In the genomic region with DNA sequence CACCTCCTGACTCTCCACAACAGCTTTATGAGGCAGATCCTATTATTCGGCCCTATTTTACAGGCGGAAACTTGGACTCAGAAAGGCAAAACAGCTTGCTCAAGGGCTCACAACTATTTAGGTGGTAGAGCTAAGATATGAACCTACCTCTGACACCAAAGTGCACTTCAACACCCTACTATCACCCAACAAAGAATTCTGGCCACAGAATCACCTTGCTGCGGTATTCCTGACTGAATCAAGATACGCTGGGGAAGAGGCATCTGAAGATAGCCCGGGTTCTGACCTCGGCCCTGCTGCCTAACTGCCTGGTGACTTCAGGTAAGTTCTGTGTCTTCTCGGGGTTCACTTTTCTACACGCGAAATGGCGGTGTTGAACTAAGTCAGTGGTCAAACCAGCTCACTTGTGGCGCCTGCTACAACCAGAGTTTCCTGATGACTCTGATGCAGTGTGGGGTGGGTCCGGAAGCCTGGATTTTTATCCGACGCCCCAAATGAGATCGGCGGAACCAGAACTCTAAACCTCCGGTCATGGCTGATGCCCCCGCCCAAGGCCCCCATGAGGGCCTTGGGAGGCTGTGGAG, we compare ENCODE assay signal across 2 cellular contexts.
TF ChIP-seq lines count a peak whose summit lies in the region.

No MANE protein-coding gene starts in this region.

TF ChIP-seq in H1, 55 proteins besides CTCF, POLR2A, EP300 and RAD21:
- TF ChIP-seq EGR1 (IDR thresholded peaks at IDR 0.05; ENCODE audit: borderline replicate concordance, low read depth, low read length): no peak
- TF ChIP-seq, protein P1, sequence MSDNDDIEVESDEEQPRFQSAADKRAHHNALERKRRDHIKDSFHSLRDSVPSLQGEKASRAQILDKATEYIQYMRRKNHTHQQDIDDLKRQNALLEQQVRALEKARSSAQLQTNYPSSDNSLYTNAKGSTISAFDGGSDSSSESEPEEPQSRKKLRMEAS (IDR thresholded peaks at IDR 0.05): no peak
- TF ChIP-seq TAF1 (IDR thresholded peaks at IDR 0.05; ENCODE audit: low read depth, low read length): no peak
TF ChIP-seq in H1: peak in this region for 0.

TF ChIP-seq in HEK293T, 16 proteins besides CTCF, POLR2A, EP300 and RAD21:
- TF ChIP-seq, protein P2, sequence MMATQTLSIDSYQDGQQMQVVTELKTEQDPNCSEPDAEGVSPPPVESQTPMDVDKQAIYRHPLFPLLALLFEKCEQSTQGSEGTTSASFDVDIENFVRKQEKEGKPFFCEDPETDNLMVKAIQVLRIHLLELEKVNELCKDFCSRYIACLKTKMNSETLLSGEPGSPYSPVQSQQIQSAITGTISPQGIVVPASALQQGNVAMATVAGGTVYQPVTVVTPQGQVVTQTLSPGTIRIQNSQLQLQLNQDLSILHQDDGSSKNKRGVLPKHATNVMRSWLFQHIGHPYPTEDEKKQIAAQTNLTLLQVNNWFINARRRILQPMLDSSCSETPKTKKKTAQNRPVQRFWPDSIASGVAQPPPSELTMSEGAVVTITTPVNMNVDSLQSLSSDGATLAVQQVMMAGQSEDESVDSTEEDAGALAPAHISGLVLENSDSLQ (IDR thresholded peaks at IDR 0.05): no peak
- no peak for TF ChIP-seq SP1 (IDR thresholded peaks at IDR 0.05)
- no peak for TF ChIP-seq CTBP1 (IDR thresholded peaks at IDR 0.05; ENCODE audit: borderline replicate concordance)
- TF ChIP-seq FOXM1 (IDR thresholded peaks at IDR 0.05; ENCODE audit: borderline replicate concordance): no peak
- TF ChIP-seq L3MBTL2 (conservative IDR thresholded peaks at IDR 0.05): no peak
- TF ChIP-seq ZNF384 (IDR thresholded peaks at IDR 0.05): no peak
- no peak for TF ChIP-seq ARNT (IDR thresholded peaks at IDR 0.05)
- TF ChIP-seq LEF1 (IDR thresholded peaks at IDR 0.05; ENCODE audit: borderline replicate concordance): no peak
- no peak for TF ChIP-seq FOXK2 (IDR thresholded peaks at IDR 0.05)
- no peak for TF ChIP-seq ELF4 (IDR thresholded peaks at IDR 0.05)
